Comparison of ENCODE assay signal across 9 cellular contexts in genomic region chr17:34997355-34997862, GRCh38. TPM values are rescaled to one million over a fixed set of nuclear protein-coding genes. Genes with fewer than 3 reads are reported as not detected.
DNase-seq lines count a peak whose midpoint lies in the region; ATAC-seq and TF ChIP-seq lines count a peak whose summit lies in the region.
"Had no signal": no experiment of that assay in that cellular context is flagged by ENCODE, and none has a peak within 500 bp of the region (broad histone marks: within the 10 kb centered on the region; RNA-seq: fewer than 3 reads in every experiment).

No MANE protein-coding gene starts in this region.

- H3K9me3 ChIP-seq in mesenchymal stem cell (ENCODE audit: control insufficient read depth, low read length), result no peaks in the 10 kb centered on the region

- no peak overlapping the region for H4K91ac ChIP-seq in mesenchymal stem cell (ENCODE audit: low read length)

- no peak overlapping the region for H3K23ac ChIP-seq in mesenchymal stem cell (ENCODE audit: low read length in 2 of 2)

- no peak overlapping the region for H3K18ac ChIP-seq in mesenchymal stem cell (ENCODE audit: low read depth in 1 of 2, low read length in 2 of 2)

- no peak overlapping the region for H2BK120ac ChIP-seq in mesenchymal stem cell (ENCODE audit: low read depth, low read length)

- H3K27me3 Mint-ChIP-seq in activated CD4-positive, alpha-beta memory T cell treated with anti-CD3 and anti-CD28 coated beads, Interleukin-2, amount 10 ng/mL, durations not matched to agents 7 days and 5 days, result no peaks in the 10 kb centered on the region
- no peaks in the 10 kb centered on the region for H3K27me3 Mint-ChIP-seq in activated CD4-positive, alpha-beta memory T cell treated with anti-CD3 and anti-CD28 coated beads for 36 hours

- H2BK12ac ChIP-seq in mesenchymal stem cell (ENCODE audit: low read length in 2 of 2), result no peak overlapping the region

- peak overlapping the region; percentile 11 for H3K9ac ChIP-seq in mesenchymal stem cell (ENCODE audit: low read length)

- peaks cover 16% of the 10 kb centered on the region for H3K4me1 ChIP-seq in mesenchymal stem cell (ENCODE audit: control insufficient read depth, insufficient read depth, low read depth, low read length)

- peaks cover 17% of the 10 kb centered on the region for H3K4me1 Mint-ChIP-seq in activated CD4-positive, alpha-beta memory T cell treated with anti-CD3 and anti-CD28 coated beads, Interleukin-2, amount 10 ng/mL, durations not matched to agents 7 days and 5 days
- peaks cover 5% of the 10 kb centered on the region for H3K4me1 Mint-ChIP-seq in activated CD4-positive, alpha-beta memory T cell treated with anti-CD3 and anti-CD28 coated beads for 36 hours (ENCODE audit: low read depth)

- H3K14ac ChIP-seq in mesenchymal stem cell (ENCODE audit: low read length in 2 of 2), result no peak overlapping the region

- WGBS in mesenchymal stem cell, result 98% methylated on average over 11 of the region's 11 CpGs

- TF ChIP-seq CTCF in epithelial cell of proximal tubule (conservative IDR thresholded peaks at IDR 0.05; ENCODE audit: low read depth, low read length), result no peak

- DNase-seq in activated CD4-positive, alpha-beta memory T cell treated with anti-CD3 and anti-CD28 coated beads, Interleukin-2, amount 10 ng/mL, durations not matched to agents 7 days and 5 days, result no peak
- DNase-seq in activated CD4-positive, alpha-beta memory T cell treated with anti-CD3 and anti-CD28 coated beads for 36 hours, result no peak
- peak; percentile 51 for DNase-seq in epithelial cell of proximal tubule (ENCODE audit: low read depth)
- DNase-seq in mesenchymal stem cell, result no peak
- DNase-seq in ureter (ENCODE audit: low spot score), result peak; percentile 89
- no peak for DNase-seq in NK-92 treated with Interleukin-12 subunit alpha and Interleukin-12 subunit beta, amount 100 ng/mL, for 24 hours (lab: John Stamatoyannopoulos, UW)
- no peak for DNase-seq in activated CD4-positive, alpha-beta T cell treated with anti-CD3 and anti-CD28 coated beads for 4 hours

- H2BK15ac ChIP-seq in mesenchymal stem cell (ENCODE audit: low read depth, poor library complexity, severe bottlenecking), result no peak overlapping the region

- H3K4me3 ChIP-seq in epithelial cell of proximal tubule (ENCODE audit: low read depth, low read length), result no peak overlapping the region
- no peak overlapping the region for H3K4me3 ChIP-seq in mesenchymal stem cell (ENCODE audit: insufficient read depth in 1 of 2, low read depth in 1 of 2, low read length in 2 of 2)

- ATAC-seq in HG03196 (IDR thresholded peaks at IDR 0.05; ENCODE audit: unreplicated experiment), result no peak

- intact Hi-C loops in activated CD4-positive, alpha-beta memory T cell treated with anti-CD3 and anti-CD28 coated beads for 36 hours (cut with micrococcal nuclease), result no loop called here

- H3K36me3 ChIP-seq in mesenchymal stem cell (ENCODE audit: control insufficient read depth in 1 of 2, insufficient read depth in 2 of 2, low read depth in 1 of 2, low read length in 2 of 2), result peaks cover 47 to 60% of the 10 kb centered on the region in 2 experiments

- no peak overlapping the region for H2AK5ac ChIP-seq in mesenchymal stem cell (ENCODE audit: low read length, severe bottlenecking)

- POLR2A ChIA-PET in activated CD4-positive, alpha-beta memory T cell treated with anti-CD3 and anti-CD28 coated beads, Interleukin-2, amount 10 ng/mL, durations not matched to agents 7 days and 5 days (lab: Charles Lee), result interaction anchor here (1.4 to 4.9 kb wide), 3 partner anchors 16 to 122 kb away, joined by 6 to 29 read pairs (median 23); partner anchors contain the start of genes LIG3, RAD51D and RFFL
- POLR2A ChIA-PET in activated CD4-positive, alpha-beta memory T cell treated with anti-CD3 and anti-CD28 coated beads for 36 hours (lab: Charles Lee), result interaction anchor here (1.3 kb wide), 1 partner anchor 122 kb away, joined by 4 read pairs; the partner anchor contains the start of gene RAD51D

- no peak overlapping the region for H3K4ac ChIP-seq in mesenchymal stem cell (ENCODE audit: low read depth in 1 of 2, low read length in 2 of 2)

- peaks cover 41% of the 10 kb centered on the region for H3K36me3 Mint-ChIP-seq in activated CD4-positive, alpha-beta memory T cell treated with anti-CD3 and anti-CD28 coated beads, Interleukin-2, amount 10 ng/mL, durations not matched to agents 7 days and 5 days (ENCODE audit: low read depth)
- H3K36me3 Mint-ChIP-seq in activated CD4-positive, alpha-beta memory T cell treated with anti-CD3 and anti-CD28 coated beads for 36 hours, result peaks cover 36% of the 10 kb centered on the region

- H3K27ac Mint-ChIP-seq in activated CD4-positive, alpha-beta memory T cell treated with anti-CD3 and anti-CD28 coated beads, Interleukin-2, amount 10 ng/mL, durations not matched to agents 7 days and 5 days, result peak overlapping the region; percentile 33
- H3K27ac Mint-ChIP-seq in activated CD4-positive, alpha-beta memory T cell treated with anti-CD3 and anti-CD28 coated beads for 36 hours, result no peak overlapping the region

- H3K27me3 ChIP-seq in mesenchymal stem cell (ENCODE audit: control insufficient read depth in 1 of 2, insufficient read depth in 1 of 2, low read length in 2 of 2), result no peaks in the 10 kb centered on the region

- no peaks in the 10 kb centered on the region for H3K9me3 Mint-ChIP-seq in activated CD4-positive, alpha-beta memory T cell treated with anti-CD3 and anti-CD28 coated beads, Interleukin-2, amount 10 ng/mL, durations not matched to agents 7 days and 5 days
- no peaks in the 10 kb centered on the region for H3K9me3 Mint-ChIP-seq in activated CD4-positive, alpha-beta memory T cell treated with anti-CD3 and anti-CD28 coated beads for 36 hours
- H3K9me3 Mint-ChIP-seq: immature natural killer cell had no signal

- H3K27ac ChIP-seq in mesenchymal stem cell (ENCODE audit: low read length, poor library complexity, severe bottlenecking), result peak overlapping the region; percentile 32

- H3K4me3 Mint-ChIP-seq in activated CD4-positive, alpha-beta memory T cell treated with anti-CD3 and anti-CD28 coated beads, Interleukin-2, amount 10 ng/mL, durations not matched to agents 7 days and 5 days, result no peak overlapping the region
- no peak overlapping the region for H3K4me3 Mint-ChIP-seq in activated CD4-positive, alpha-beta memory T cell treated with anti-CD3 and anti-CD28 coated beads for 36 hours
- H3K4me3 Mint-ChIP-seq: immature natural killer cell had no signal

- H3K4me2 ChIP-seq in mesenchymal stem cell (ENCODE audit: low read length, poor library complexity, severe bottlenecking), result no peak overlapping the region

- no peak overlapping the region for H4K8ac ChIP-seq in mesenchymal stem cell (ENCODE audit: low read length)

- H3K79me1 ChIP-seq in mesenchymal stem cell (replicated peaks; ENCODE audit: low read length, poor library complexity, severe bottlenecking), result peaks cover 17% of the 10 kb centered on the region

- CTCF ChIA-PET in activated CD4-positive, alpha-beta memory T cell treated with anti-CD3 and anti-CD28 coated beads, Interleukin-2, amount 10 ng/mL, durations not matched to agents 7 days and 5 days (lab: Charles Lee), result interaction anchor here (1.0 to 12.7 kb wide), 6 partner anchors 25 to 122 kb away, joined by 3 to 123 read pairs (median 8); partner anchors contain the start of genes FNDC8 and RAD51D
- CTCF ChIA-PET in activated CD4-positive, alpha-beta memory T cell treated with anti-CD3 and anti-CD28 coated beads for 36 hours (lab: Charles Lee), result interaction anchor here (0.7 to 10.2 kb wide), 8 partner anchors 12 to 121 kb away, joined by 3 to 159 read pairs (median 4); partner anchors contain the start of genes FNDC8 and RAD51D

- no peak overlapping the region for H2AFZ ChIP-seq in mesenchymal stem cell (ENCODE audit: low read depth, low read length)

- no peak overlapping the region for H2BK5ac ChIP-seq in mesenchymal stem cell (ENCODE audit: low read depth, low read length, poor library complexity, severe bottlenecking)

RNA-seq across cellular contexts. Expression of gene LIG3, which starts 17.1 kb away (rescaled TPM):
- total RNA-seq in activated CD4-positive, alpha-beta memory T cell treated with anti-CD3 and anti-CD28 coated beads, Interleukin-2, amount 10 ng/mL, durations not matched to agents 7 days and 5 days, result 10 to 100 TPM; 35.0 to 38.3 TPM
- total RNA-seq in activated CD4-positive, alpha-beta memory T cell treated with anti-CD3 and anti-CD28 coated beads for 36 hours, result 10 to 100 TPM; 48.3 to 48.7 TPM
- total RNA-seq in epithelial cell of proximal tubule, result 36.2 and 40.9 TPM in 2 replicates
- 11.0 TPM for polyA plus RNA-seq in mesenchymal stem cell (2013, experiment 1 of 2)
- 10.0 TPM for polyA plus RNA-seq in mesenchymal stem cell (2013, experiment 2 of 2)
- 79.0 TPM for total RNA-seq in ureter

RNA-seq across cellular contexts. Expression of gene ZNF830, which starts 36.1 kb away (rescaled TPM):
- total RNA-seq in activated CD4-positive, alpha-beta memory T cell treated with anti-CD3 and anti-CD28 coated beads, Interleukin-2, amount 10 ng/mL, durations not matched to agents 7 days and 5 days, result 10 to 100 TPM; 25.2 to 25.4 TPM
- 10 to 100 TPM; 19.5 to 20.7 TPM for total RNA-seq in activated CD4-positive, alpha-beta memory T cell treated with anti-CD3 and anti-CD28 coated beads for 36 hours
- 10.3 and 17.7 TPM in 2 replicates for total RNA-seq in epithelial cell of proximal tubule
- polyA plus RNA-seq in mesenchymal stem cell (2013, experiment 1 of 2), result 7.3 TPM
- polyA plus RNA-seq in mesenchymal stem cell (2013, experiment 2 of 2), result 6.9 TPM
- total RNA-seq in ureter, result 14.6 TPM

RNA-seq across cellular contexts. Expression of gene CCT6B, which starts 36.1 kb away (rescaled TPM):
- total RNA-seq in activated CD4-positive, alpha-beta memory T cell treated with anti-CD3 and anti-CD28 coated beads, Interleukin-2, amount 10 ng/mL, durations not matched to agents 7 days and 5 days, result 1 to 10 TPM; 1.5 to 1.9 TPM
- 1 to 10 TPM; 1.1 to 1.3 TPM for total RNA-seq in activated CD4-positive, alpha-beta memory T cell treated with anti-CD3 and anti-CD28 coated beads for 36 hours
- total RNA-seq in epithelial cell of proximal tubule (0.36 and 4.4 TPM in 2 replicates), ureter (6.3 TPM)
- 1.6 TPM for polyA plus RNA-seq in mesenchymal stem cell (2013, experiment 1 of 2)
- polyA plus RNA-seq in mesenchymal stem cell (2013, experiment 2 of 2), result 1.6 TPM

Comparison
In these comparisons a context has a peak if more than half of its experiments do, and no peak if none do; other contexts are left out.
1. DNase-seq: peak in epithelial cell of proximal tubule (single experiment) and ureter (single experiment); none in activated CD4-positive, alpha-beta memory T cell treated with anti-CD3 and anti-CD28 coated beads, Interleukin-2, amount 10 ng/mL, durations not matched to agents 7 days and 5 days (single experiment), activated CD4-positive, alpha-beta memory T cell treated with anti-CD3 and anti-CD28 coated beads for 36 hours (single experiment), mesenchymal stem cell (single experiment), NK-92 treated with Interleukin-12 subunit alpha and Interleukin-12 subunit beta, amount 100 ng/mL, for 24 hours (single experiment) and activated CD4-positive, alpha-beta T cell treated with anti-CD3 and anti-CD28 coated beads for 4 hours (0 of 2).